Comparison of ENCODE assay signal across 16 cellular contexts in the genomic region with DNA sequence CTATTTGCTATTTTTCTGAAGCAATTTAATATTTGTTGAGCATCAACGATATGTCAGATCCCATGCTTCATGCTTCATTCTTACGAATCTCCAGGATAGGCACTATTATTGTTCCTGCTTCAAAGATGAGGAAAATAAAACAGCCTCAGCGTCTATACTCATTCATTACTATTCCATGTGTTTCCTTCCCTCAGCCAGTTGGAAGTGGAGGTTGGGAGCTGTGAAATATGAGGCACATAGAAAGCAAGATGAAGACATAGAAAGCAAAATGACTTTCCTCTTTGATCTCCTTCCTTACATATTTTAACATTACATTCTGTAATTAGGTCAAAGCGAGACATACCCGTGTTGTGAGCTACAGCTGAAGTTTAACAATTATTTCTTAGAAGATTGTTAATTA.
DNase-seq lines count a peak whose midpoint lies in the region; ATAC-seq and TF ChIP-seq lines count a peak whose summit lies in the region.
"Had no signal": no experiment of that assay in that cellular context is flagged by ENCODE, and none has a peak within 500 bp of the region (broad histone marks: within the 10 kb centered on the region; RNA-seq: fewer than 3 reads in every experiment).

No MANE protein-coding gene starts in this region.

- no peak for DNase-seq in activated T-cell treated with anti-CD3 and anti-CD28 coated beads, Interleukin-2, amount 50 U/mL, for 4 hours
- DNase-seq in activated T-cell treated with anti-CD3 and anti-CD28 coated beads, Interleukin-2, amount 50 U/mL, for 48 hours: no peak
- DNase-seq in OCI-LY7 (ENCODE audit: low spot score): no peak
- no peak for DNase-seq in endodermal cell
- DNase-seq in spleen: no peak
- no peak for DNase-seq in left colon
- no peak for DNase-seq in NCI-H524 treated with DMSO at 0.1 percent for 48 hours (lab: John Stamatoyannopoulos, UW)
- DNase-seq in globus pallidus (ENCODE audit: low spot score): no peak
- DNase-seq: NCI-H2081; NCI-H526 treated with DMSO at 0.1 percent for 48 hours; pancreas; PC-3; stimulated activated CD4-positive, alpha-beta T cell treated with anti-CD3 and anti-CD28 coated beads, Interleukin-4, amount 100 ng/mL, for 24 hours; upper lobe of right lung had no signal

- peaks cover 93% of the 10 kb centered on the region for H3K4me1 Mint-ChIP-seq in activated T-cell treated with anti-CD3 and anti-CD28 coated beads, Interleukin-2, amount 50 U/mL, for 4 hours (ENCODE audit: low read depth)
- H3K4me1 Mint-ChIP-seq in endodermal cell: peaks cover 22% of the 10 kb centered on the region

- no peak overlapping the region for H3K9ac ChIP-seq in endodermal cell (ENCODE audit: extremely low read depth, low read length, poor library complexity, severe bottlenecking)

- H3K9me2 ChIP-seq in OCI-LY7 (ENCODE audit: insufficient read depth, low read length): no peaks in the 10 kb centered on the region

- CTCF ChIA-PET in OCI-LY7 (lab: Charles Lee; ENCODE audit: unreplicated experiment): interaction anchor here (1.2 kb wide), 1 partner anchor 22 kb away, joined by 4 read pairs; no protein-coding TSS in a partner anchor

- H3K4me3 ChIP-seq in OCI-LY7 (ENCODE audit: low read depth, low read length, poor library complexity, severe bottlenecking) (peak overlapping the region; percentile 30), endodermal cell (ENCODE audit: low read length) (no peak overlapping the region), spleen (peak overlapping the region in 1 of 8 donors; percentile 3)
- H3K4me3 ChIP-seq: gastroesophageal sphincter, pancreas, SK-N-MC, upper lobe of right lung had no signal

- H3K9me3 Mint-ChIP-seq in activated T-cell treated with anti-CD3 and anti-CD28 coated beads, Interleukin-2, amount 50 U/mL, for 4 hours: no peaks in the 10 kb centered on the region
- H3K9me3 Mint-ChIP-seq in endodermal cell: no peaks in the 10 kb centered on the region

- no peaks in the 10 kb centered on the region; the same call in 1 of the 2 replicates for H3K36me3 ChIP-seq in OCI-LY7 (ENCODE audit: insufficient read depth, low read length)
- no peaks in the 10 kb centered on the region for H3K36me3 ChIP-seq in endodermal cell (ENCODE audit: control insufficient read depth, insufficient read depth, low read length)
- H3K36me3 ChIP-seq in spleen: peaks cover 0 to 8% (median 0%) of the 10 kb centered on the region in 6 donors
- H3K36me3 ChIP-seq: gastroesophageal sphincter, pancreas, upper lobe of right lung had no signal

- peak overlapping the region; percentile 69 for H3K4me2 ChIP-seq in OCI-LY7 (ENCODE audit: low read length)

- intact Hi-C loops in OCI-LY7 (cut with micrococcal nuclease; ENCODE audit: unreplicated experiment): loop anchor here (1.0 kb wide), 2 partner anchors 15 to 23 kb away; no protein-coding TSS in a partner anchor
- intact Hi-C loops in spleen (cut with DNase I; ENCODE audit: low total_unique reads): no loop called here
- intact Hi-C loops in left colon (cut with DNase I, micrococcal nuclease): no loop called here

- H3K27me3 Mint-ChIP-seq in activated T-cell treated with anti-CD3 and anti-CD28 coated beads, Interleukin-2, amount 50 U/mL, for 4 hours (ENCODE audit: low read depth): no peaks in the 10 kb centered on the region
- no peaks in the 10 kb centered on the region for H3K27me3 Mint-ChIP-seq in endodermal cell (ENCODE audit: insufficient read depth)

- H3K4me1 ChIP-seq in OCI-LY7 (ENCODE audit: insufficient read depth, low read length, poor library complexity, severe bottlenecking) (peaks cover 64% of the 10 kb centered on the region), endodermal cell (ENCODE audit: control insufficient read depth, insufficient read depth, low read length) (no peaks in the 10 kb centered on the region), spleen (peaks cover 33 to 100% (median 87%) of the 10 kb centered on the region in 6 donors)
- H3K4me1 ChIP-seq: pancreas had no signal

- ATAC-seq in activated T-cell treated with anti-CD3 and anti-CD28 coated beads, Interleukin-2, amount 50 U/mL, for 4 hours: no peak
- no peak for ATAC-seq in left colon
- ATAC-seq: gastroesophageal sphincter, pancreas, PC-3, upper lobe of right lung had no signal

- TF ChIP-seq POLR2A in spleen (IDR thresholded peaks at IDR 0.05): no peak

- no peak overlapping the region for H2AFZ ChIP-seq in OCI-LY7 (ENCODE audit: low read length)

- BruUV-seq in OCI-LY7 (replicated peaks; lab: Mats Ljungman, UMichigan): no TSS peak

- H3K27ac ChIP-seq in OCI-LY7 (ENCODE audit: low read depth, low read length, poor library complexity, severe bottlenecking): peak overlapping the region; percentile 7
- peak overlapping the region; percentile 26 for H3K27ac ChIP-seq in endodermal cell (ENCODE audit: low read depth, low read length)
- H3K27ac ChIP-seq in spleen: peak overlapping the region in 7 of 8 donors; percentile 39 to 92 (median 85)
- H3K27ac ChIP-seq: pancreas, SK-N-MC, upper lobe of right lung had no signal

- no peaks in the 10 kb centered on the region for H4K20me1 ChIP-seq in OCI-LY7 (ENCODE audit: insufficient read depth, low read length)

- H3K79me2 ChIP-seq in OCI-LY7 (ENCODE audit: insufficient read depth, low read depth, low read length): 0 out of 2 replicates have a peak, but pooled peaks cover 7% of the 10 kb centered on the region

- H3K4me3 Mint-ChIP-seq in activated T-cell treated with anti-CD3 and anti-CD28 coated beads, Interleukin-2, amount 50 U/mL, for 4 hours: peak overlapping the region; percentile 39
- no peak overlapping the region for H3K4me3 Mint-ChIP-seq in endodermal cell

- WGBS in endodermal cell (ENCODE audit: insufficient coverage in 1 of 2, insufficient read length in 1 of 2), 2 experiments: 91 to 100% methylated on average over 1 to 4 of the region's 5 CpGs
- 54 to 69% (median 65%) methylated on average over 5 of the region's 5 CpGs for WGBS in spleen, 5 donors

- peaks cover 57% of the 10 kb centered on the region for H3K36me3 Mint-ChIP-seq in activated T-cell treated with anti-CD3 and anti-CD28 coated beads, Interleukin-2, amount 50 U/mL, for 4 hours (ENCODE audit: insufficient read depth)
- H3K36me3 Mint-ChIP-seq in endodermal cell (ENCODE audit: low read depth): no peaks in the 10 kb centered on the region

- POLR2A ChIA-PET in OCI-LY7 (lab: Charles Lee): interaction anchor here (0.7 to 2.6 kb wide), 7 partner anchors 10 to 117 kb away, joined by 3 to 18 read pairs (median 5); no protein-coding TSS in a partner anchor

- H3K9me3 ChIP-seq in OCI-LY7 (ENCODE audit: low read length): no peaks in the 10 kb centered on the region
- H3K9me3 ChIP-seq in endodermal cell (ENCODE audit: control insufficient read depth, low read length): no peaks in the 10 kb centered on the region
- H3K9me3 ChIP-seq in spleen: no peaks in the 10 kb centered on the region
- H3K9me3 ChIP-seq: gastroesophageal sphincter, pancreas, upper lobe of right lung had no signal

- no peak overlapping the region for H3K27ac Mint-ChIP-seq in endodermal cell

- H3K27me3 ChIP-seq in endodermal cell (ENCODE audit: control insufficient read depth, insufficient read depth, low read length, poor library complexity, severe bottlenecking) (no peaks in the 10 kb centered on the region), spleen (replicated peaks in 1 of 7) (no peaks in the 10 kb centered on the region)
- H3K27me3 ChIP-seq: gastroesophageal sphincter, pancreas, upper lobe of right lung had no signal

- TF ChIP-seq CTCF in OCI-LY7 (conservative IDR thresholded peaks at IDR 0.05; ENCODE audit: low read length) (no peak), endodermal cell (conservative IDR thresholded peaks at IDR 0.05) (no peak), spleen (IDR thresholded peaks at IDR 0.05 in 8 of 11, conservative IDR thresholded peaks at IDR 0.05 in 3 of 11) (no peak)

Comparison
In these comparisons a context has a peak if more than half of its experiments do, and no peak if none do; other contexts are left out.
1. H3K27ac ChIP-seq: peak in every context shown above with its lines; median percentile 85 in spleen; 26 in endodermal cell; 7 in OCI-LY7.